35 cellular contexts compared by ENCODE assay signal in the genomic region with DNA sequence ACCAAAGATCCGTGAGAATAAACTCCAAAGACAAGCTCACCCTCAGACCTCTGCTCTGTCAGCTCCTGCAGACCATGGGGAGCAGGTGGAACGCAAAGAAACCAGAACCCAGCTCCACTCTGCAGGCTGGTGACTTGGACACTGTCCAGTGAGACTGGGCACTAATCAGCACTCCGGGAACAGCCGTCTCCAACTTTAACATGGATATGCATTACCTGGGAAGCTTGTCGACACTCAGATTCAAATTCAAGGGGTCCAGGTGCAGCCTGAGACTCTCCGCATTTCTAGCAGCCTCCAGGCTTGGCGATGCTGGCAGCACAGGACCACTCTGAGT. TPM values are rescaled to one million over a fixed set of nuclear protein-coding genes. Genes with fewer than 3 reads are reported as not detected.
"Had no signal": no experiment of that assay in that cellular context is flagged by ENCODE, and none has a peak within 500 bp of the region (broad histone marks: within the 10 kb centered on the region; RNA-seq: fewer than 3 reads in every experiment).

No MANE protein-coding gene starts in this region.

- H3K4me1 ChIP-seq: adrenal gland, body of pancreas, breast epithelium, SJSA1 had no signal

- H3K9me3 ChIP-seq: adrenal gland, body of pancreas, SK-N-SH had no signal

- H3K36me3 ChIP-seq: breast epithelium had no signal

- DNase-seq: activated CD4-positive, alpha-beta memory T cell treated with anti-CD3 and anti-CD28 coated beads for 36 hours; activated CD4-positive, alpha-beta T cell treated with anti-CD3 and anti-CD28 coated beads for 36 hours; activated CD4-positive, alpha-beta T cell treated with anti-CD3 and anti-CD28 coated beads, Interleukin-2, amount 50 U/mL, for 1 hour; activated CD8-positive, alpha-beta memory T cell treated with anti-CD3 and anti-CD28 coated beads, Interleukin-2, amount 50 U/mL, for 4 hours; activated gamma-delta T cell treated with Interleukin-2 at 50 U/mL for 16 hours; activated naive CD4-positive, alpha-beta T cell treated with anti-CD3 and anti-CD28 coated beads for 36 hours; activated T-cell treated with anti-CD3 and anti-CD28 coated beads for 4 hours; activated T-cell treated with anti-CD3 and anti-CD28 coated beads, Interleukin-2, amount 50 U/mL, for 4 hours; adrenal gland; body of pancreas; Karpas-422; KBM-7; MG63; NCI-H1048; NCI-H1105 treated with DMSO at 0.1 percent for 48 hours; NCI-H1436; NCI-H1694; NCI-H2029; NCI-H2107; NCI-H2171; NCI-H510A; NCI-H526; NCI-H748 treated with DMSO at 0.1 percent for 48 hours; PC-9; SHP77 treated with DMSO at 0.1 percent for 48 hours; SK-N-SH had no signal

- H3K27ac ChIP-seq: adrenal gland, body of pancreas, breast epithelium, PC-9, SJSA1 had no signal

- H3K4me1 Mint-ChIP-seq: WTC11 had no signal

- H3K4me3 Mint-ChIP-seq: activated CD4-positive, alpha-beta memory T cell treated with anti-CD3 and anti-CD28 coated beads for 36 hours; activated CD4-positive, alpha-beta T cell treated with anti-CD3 and anti-CD28 coated beads for 36 hours; activated naive CD4-positive, alpha-beta T cell treated with anti-CD3 and anti-CD28 coated beads for 36 hours; activated T-cell treated with anti-CD3 and anti-CD28 coated beads, Interleukin-2, amount 50 U/mL, for 4 hours; activated T-helper 1 cell treated with anti-CD3 and anti-CD28 coated beads, Interleukin-12 subunit alpha, Interleukin-12 subunit beta, Interleukin-2, Interleukin-4 antibody, amounts not matched to agents 30 ng/mL and 10 ng/mL and 1 ng/mL, durations not matched to agents 14 hours and 24 hours and 36 hours; IgD-negative memory B cell; T-helper 1 cell treated with Interleukin-12 subunit alpha and Interleukin-12 subunit beta and Interleukin-4 antibody, amounts not matched to agents 30 μg/mL and 1 μg/mL, for 36 hours; T-helper 2 cell treated with Interferon-gamma antibody and Interleukin-4, amounts not matched to agents 5 μg/mL and 100 μg/mL, for 36 hours; WTC11 had no signal

- H3K27ac Mint-ChIP-seq: activated CD4-positive, alpha-beta memory T cell treated with anti-CD3 and anti-CD28 coated beads for 36 hours; activated CD4-positive, alpha-beta T cell treated with anti-CD3 and anti-CD28 coated beads for 36 hours; activated naive CD4-positive, alpha-beta T cell treated with anti-CD3 and anti-CD28 coated beads for 36 hours; activated T-helper 1 cell treated with anti-CD3 and anti-CD28 coated beads, Interleukin-12 subunit alpha, Interleukin-12 subunit beta, Interleukin-2, Interleukin-4 antibody, amounts not matched to agents 30 ng/mL and 10 ng/mL and 1 ng/mL, durations not matched to agents 14 hours and 24 hours and 36 hours; IgD-negative memory B cell; T-helper 1 cell treated with Interleukin-12 subunit alpha and Interleukin-12 subunit beta and Interleukin-4 antibody, amounts not matched to agents 30 μg/mL and 1 μg/mL, for 36 hours; T-helper 2 cell treated with Interferon-gamma antibody and Interleukin-4, amounts not matched to agents 5 μg/mL and 100 μg/mL, for 36 hours; WTC11 had no signal

- H3K4me3 ChIP-seq: adrenal gland, body of pancreas, breast epithelium, MG63, PC-9, SJSA1 had no signal

- H3K27me3 ChIP-seq: adrenal gland, body of pancreas, breast epithelium, MG63, SJSA1 had no signal

- ATAC-seq: activated CD4-positive, alpha-beta T cell treated with anti-CD3 and anti-CD28 coated beads for 36 hours; activated CD4-positive, CD25-positive, alpha-beta regulatory T cell treated with anti-CD3 and anti-CD28 coated beads, Interleukin-2, amount 50 U/mL, for 24 hours; activated naive CD4-positive, alpha-beta T cell treated with anti-CD3 and anti-CD28 coated beads, Interleukin-2, amount 50 U/mL, for 72 hours; activated T-cell treated with anti-CD3 and anti-CD28 coated beads, Interleukin-2, amount 50 U/mL, for 4 hours; body of pancreas; WTC11 had no signal

- H3K9me3 Mint-ChIP-seq: activated CD4-positive, alpha-beta memory T cell treated with anti-CD3 and anti-CD28 coated beads for 36 hours; activated naive CD4-positive, alpha-beta T cell treated with anti-CD3 and anti-CD28 coated beads for 36 hours; activated naive CD4-positive, alpha-beta T cell treated with anti-CD3 and anti-CD28 coated beads, Interleukin-2, amount 50 U/mL, for 72 hours; activated T-cell treated with anti-CD3 and anti-CD28 coated beads, Interleukin-2, amount 50 U/mL, for 4 hours; activated T-helper 1 cell treated with anti-CD3 and anti-CD28 coated beads, Interleukin-12 subunit alpha, Interleukin-12 subunit beta, Interleukin-2, Interleukin-4 antibody, amounts not matched to agents 30 ng/mL and 10 ng/mL and 1 ng/mL, durations not matched to agents 14 hours and 24 hours and 36 hours; IgD-negative memory B cell; T-helper 1 cell treated with Interleukin-12 subunit alpha and Interleukin-12 subunit beta and Interleukin-4 antibody, amounts not matched to agents 30 μg/mL and 1 μg/mL, for 36 hours; T-helper 2 cell treated with Interferon-gamma antibody and Interleukin-4, amounts not matched to agents 5 μg/mL and 100 μg/mL, for 36 hours had no signal

- H3K27me3 Mint-ChIP-seq: activated CD4-positive, alpha-beta memory T cell treated with anti-CD3 and anti-CD28 coated beads for 36 hours; activated CD4-positive, alpha-beta T cell treated with anti-CD3 and anti-CD28 coated beads for 36 hours; IgD-negative memory B cell had no signal

RNA-seq across cellular contexts. Expression of a gene that starts 25.1 kb away (rescaled TPM):
- total RNA-seq: PC-9, SJSA1 had no signal
- polyA plus RNA-seq: SK-N-SH had no signal
